In the genomic region with DNA sequence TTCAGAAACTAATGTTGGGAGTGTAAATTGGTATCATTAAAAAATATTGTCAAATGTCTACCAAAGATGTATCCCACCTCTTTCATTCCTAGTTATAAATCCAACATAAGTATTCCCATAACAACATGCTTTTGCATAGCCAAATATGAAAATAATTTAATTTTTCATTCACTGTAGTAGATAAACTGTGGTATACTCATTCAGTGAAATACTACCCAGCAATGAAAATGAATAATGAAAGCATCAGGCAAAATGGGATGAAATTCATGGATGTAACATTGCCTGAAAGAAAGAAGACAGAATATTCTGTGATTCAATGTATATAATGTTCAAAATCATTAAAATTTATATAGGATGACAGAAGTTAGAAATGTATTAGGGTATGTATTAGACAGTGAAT, we compare ENCODE assay signal across 9 cellular contexts.
"Had no signal": no experiment of that assay in that cellular context is flagged by ENCODE, and none has a peak within 500 bp of the region (broad histone marks: within the 10 kb centered on the region; RNA-seq: fewer than 3 reads in every experiment).

No MANE protein-coding gene starts in this region.

- H2AFZ ChIP-seq: GM23248, GM23338 had no signal

- DNase-seq: GM23248, GOT3, H7, H9, HCEC 1CT, HFFc6 had no signal

- ATAC-seq: GM23338, HCT116 had no signal

- H3K36me3 ChIP-seq: HAP-1 had no signal

- H3K27ac ChIP-seq: GM23248 had no signal

- H3K9me3 ChIP-seq: HAP-1 had no signal

- H3K4me1 ChIP-seq: HAP-1 had no signal

- H3K9ac ChIP-seq: GM23248 had no signal

- H3K4me2 ChIP-seq: GM23338 had no signal

- H3K4me3 ChIP-seq: GM23248, GM23338, HAP-1 had no signal
